21 cellular contexts compared by ENCODE assay signal in genomic region chr1:10637400-10637799, GRCh38.
DNase-seq lines count a peak whose midpoint lies in the region; ATAC-seq and TF ChIP-seq lines count a peak whose summit lies in the region.
"Had no signal": no experiment of that assay in that cellular context is flagged by ENCODE, and none has a peak within 500 bp of the region (broad histone marks: within the 10 kb centered on the region; RNA-seq: fewer than 3 reads in every experiment).

No MANE protein-coding gene starts in this region.

- peaks cover 5% of the 10 kb centered on the region for H3K27me3 Mint-ChIP-seq in activated T-helper 1 cell treated with anti-CD3 and anti-CD28 coated beads, Interleukin-12 subunit alpha, Interleukin-12 subunit beta, Interleukin-2, Interleukin-4 antibody, amounts not matched to agents 30 ng/mL and 10 ng/mL and 1 ng/mL, durations not matched to agents 14 hours and 24 hours and 36 hours (ENCODE audit: insufficient read depth)
- H3K27me3 Mint-ChIP-seq: memory B cell had no signal

- H3K4me3 Mint-ChIP-seq in activated T-helper 1 cell treated with anti-CD3 and anti-CD28 coated beads, Interleukin-12 subunit alpha, Interleukin-12 subunit beta, Interleukin-2, Interleukin-4 antibody, amounts not matched to agents 30 ng/mL and 10 ng/mL and 1 ng/mL, durations not matched to agents 14 hours and 24 hours and 36 hours: no peak overlapping the region
- H3K4me3 Mint-ChIP-seq: memory B cell had no signal

- CTCF ChIA-PET in HEK293 (lab: Yijun Ruan, JAX): interaction anchor here (0.6 kb wide), 2 partner anchors 307 to 570 kb away, joined by 3 to 4 read pairs; no protein-coding TSS in a partner anchor

- H3K27ac ChIP-seq in BLaER1: peak overlapping the region; percentile 32; the same call in 1 of the 2 replicates
- H3K27ac ChIP-seq in HEK293 (ENCODE audit: extremely low read depth, low read depth, low read length): no peak overlapping the region
- peak overlapping the region; percentile 28 to 58 for H3K27ac ChIP-seq in esophagus (ENCODE audit: low read depth in 2 of 2, low read length in 1 of 2)
- peak overlapping the region in 3 of 4 donors; percentile 37 to 74 (median 53) for H3K27ac ChIP-seq in gastrocnemius medialis
- H3K27ac ChIP-seq in caudate nucleus (ENCODE audit: low read depth, low read length): no peak overlapping the region
- H3K27ac ChIP-seq in foreskin keratinocyte: no peak overlapping the region

- WGBS in esophagus, 2 donors: 68 to 72% methylated on average over 9 of the region's 9 CpGs

- no peaks in the 10 kb centered on the region for H3K27me3 ChIP-seq in BLaER1
- no peaks in the 10 kb centered on the region for H3K27me3 ChIP-seq in esophagus (ENCODE audit: control insufficient read depth in 1 of 2, insufficient read depth in 2 of 2, low read length in 2 of 2)
- H3K27me3 ChIP-seq in gastrocnemius medialis: no peaks in the 10 kb centered on the region
- no peaks in the 10 kb centered on the region for H3K27me3 ChIP-seq in foreskin keratinocyte

- H3K4me2 ChIP-seq in BLaER1: peak overlapping the region; percentile 83

- H3K36me3 Mint-ChIP-seq in activated T-helper 1 cell treated with anti-CD3 and anti-CD28 coated beads, Interleukin-12 subunit alpha, Interleukin-12 subunit beta, Interleukin-2, Interleukin-4 antibody, amounts not matched to agents 30 ng/mL and 10 ng/mL and 1 ng/mL, durations not matched to agents 14 hours and 24 hours and 36 hours (ENCODE audit: low read depth): no peaks in the 10 kb centered on the region

- intact Hi-C loops in gastrocnemius medialis (cut with DNase I; ENCODE audit: low total_unique reads): no loop called here
- intact Hi-C loops in activated T-helper 1 cell treated with anti-CD3 and anti-CD28 coated beads, Interleukin-12 subunit alpha, Interleukin-12 subunit beta, Interleukin-2, Interleukin-4 antibody, amounts not matched to agents 30 ng/mL and 10 ng/mL and 1 ng/mL, durations not matched to agents 14 hours and 24 hours and 36 hours (cut with micrococcal nuclease): no loop called here

- TF ChIP-seq CTCF in HEK293 (tag by site-specific recombination; IDR thresholded peaks at IDR 0.05) (no peak), gastrocnemius medialis (IDR thresholded peaks at IDR 0.05 in 4 of 5, conservative IDR thresholded peaks at IDR 0.05 in 1 of 5) (no peak), foreskin keratinocyte (conservative IDR thresholded peaks at IDR 0.05) (no peak)

- no peak overlapping the region for H3K27ac Mint-ChIP-seq in activated T-helper 1 cell treated with anti-CD3 and anti-CD28 coated beads, Interleukin-12 subunit alpha, Interleukin-12 subunit beta, Interleukin-2, Interleukin-4 antibody, amounts not matched to agents 30 ng/mL and 10 ng/mL and 1 ng/mL, durations not matched to agents 14 hours and 24 hours and 36 hours
- H3K27ac Mint-ChIP-seq: H9, immature natural killer cell, memory B cell had no signal

- in situ Hi-C loops in gastrocnemius medialis (cut with MboI; ENCODE audit: low sequenced_read_pairs in 4 of 4): no loop called here

- ATAC-seq in gastrocnemius medialis (no peak), foreskin keratinocyte (no peak)
- ATAC-seq: esophagus mucosa; PC-3; stimulated activated naive CD8-positive, alpha-beta T cell treated with anti-CD3 and anti-CD28 coated beads, Interleukin-15, Interleukin-2, amounts not matched to agents 100 U/mL and 50 U/mL, for 24 hours had no signal

- no peaks in the 10 kb centered on the region for H3K4me1 Mint-ChIP-seq in activated T-helper 1 cell treated with anti-CD3 and anti-CD28 coated beads, Interleukin-12 subunit alpha, Interleukin-12 subunit beta, Interleukin-2, Interleukin-4 antibody, amounts not matched to agents 30 ng/mL and 10 ng/mL and 1 ng/mL, durations not matched to agents 14 hours and 24 hours and 36 hours (ENCODE audit: low read depth)
- H3K4me1 Mint-ChIP-seq: memory B cell had no signal

- H3K9ac ChIP-seq in BLaER1: no peak overlapping the region

- POLR2A ChIA-PET in HEK293 (lab: Yijun Ruan, JAX): no interaction called here

- H3K4me3 ChIP-seq in BLaER1: no peak overlapping the region
- H3K4me3 ChIP-seq in HEK293 (ENCODE audit: low read depth, low read length): no peak overlapping the region
- no peak overlapping the region for H3K4me3 ChIP-seq in esophagus (ENCODE audit: low read depth in 1 of 2, low read length in 2 of 2)
- H3K4me3 ChIP-seq in gastrocnemius medialis: no peak overlapping the region

- no peak for TF ChIP-seq POLR2A in gastrocnemius medialis (IDR thresholded peaks at IDR 0.05)

- H3K9me3 ChIP-seq in BLaER1 (no peaks in the 10 kb centered on the region), HEK293 (ENCODE audit: control insufficient read depth, insufficient read depth, low read depth, low read length) (no peaks in the 10 kb centered on the region), esophagus (ENCODE audit: control insufficient read depth in 2 of 2, insufficient read depth in 1 of 2, low read depth in 1 of 2, low read length in 1 of 2) (no peaks in the 10 kb centered on the region), gastrocnemius medialis (no peaks in the 10 kb centered on the region)

- DNase-seq in gastrocnemius medialis (no peak), caudate nucleus (lab: John Stamatoyannopoulos, UW) (no peak), foreskin keratinocyte (no peak)
- no peak for DNase-seq in activated T-helper 1 cell treated with anti-CD3 and anti-CD28 coated beads, Interleukin-12 subunit alpha, Interleukin-12 subunit beta, Interleukin-2, Interleukin-4 antibody, amounts not matched to agents 30 ng/mL and 10 ng/mL and 1 ng/mL, durations not matched to agents 14 hours and 24 hours and 36 hours (ENCODE audit: low spot score)
- DNase-seq in activated naive CD4-positive, alpha-beta T cell (lab: John Stamatoyannopoulos, UW): no peak
- DNase-seq: activated CD4-positive, alpha-beta T cell treated with anti-CD3 and anti-CD28 coated beads, Interleukin-2, amount 50 U/mL, for 1 hour; activated naive CD4-positive, alpha-beta T cell treated with Interleukin-2 at 50 U/mL for 16 hours; DMS53; H9; head of caudate nucleus; immature natural killer cell; MV-4-11; NCI-H2029 treated with DMSO at 0.1 percent for 48 hours; NCI-H524 treated with DMSO at 0.1 percent for 48 hours; PC-3; stimulated activated naive CD8-positive, alpha-beta T cell treated with anti-CD3 and anti-CD28 coated beads, Interleukin-15, Interleukin-2, amounts not matched to agents 100 U/mL and 50 U/mL, for 24 hours had no signal

- no peaks in the 10 kb centered on the region for H3K9me3 Mint-ChIP-seq in activated T-helper 1 cell treated with anti-CD3 and anti-CD28 coated beads, Interleukin-12 subunit alpha, Interleukin-12 subunit beta, Interleukin-2, Interleukin-4 antibody, amounts not matched to agents 30 ng/mL and 10 ng/mL and 1 ng/mL, durations not matched to agents 14 hours and 24 hours and 36 hours
- H3K9me3 Mint-ChIP-seq: H9, immature natural killer cell, memory B cell had no signal

- peaks cover 4% of the 10 kb centered on the region; the same call in 1 of the 2 replicates for H3K36me3 ChIP-seq in BLaER1
- peaks cover 0 to 12% of the 10 kb centered on the region in 2 experiments; a peak in 1 of 3 replicates for H3K36me3 ChIP-seq in HEK293 (ENCODE audit: control insufficient read depth in 2 of 2, insufficient read depth in 1 of 2, low read length in 2 of 2)
- peaks cover 0 to 23% of the 10 kb centered on the region in 2 donors for H3K36me3 ChIP-seq in esophagus (ENCODE audit: control insufficient read depth in 2 of 2, insufficient read depth in 2 of 2, low read length in 1 of 2)
- peaks cover 0 to 20% of the 10 kb centered on the region in 2 donors for H3K36me3 ChIP-seq in gastrocnemius medialis

- H3K4me1 ChIP-seq in BLaER1 (peaks cover 66% of the 10 kb centered on the region), HEK293 (ENCODE audit: control insufficient read depth, insufficient read depth, low read length) (peaks cover 4% of the 10 kb centered on the region), esophagus (ENCODE audit: control insufficient read depth in 2 of 2, insufficient read depth in 2 of 2, low read length in 1 of 2) (peaks cover 11 to 20% of the 10 kb centered on the region in 2 donors), gastrocnemius medialis (peaks cover 22 to 29% of the 10 kb centered on the region in 2 donors), foreskin keratinocyte (peaks cover 10% of the 10 kb centered on the region)

- no peaks in the 10 kb centered on the region for H4K20me1 ChIP-seq in BLaER1

TF ChIP-seq in HEK293, 187 proteins besides CTCF, POLR2A, EP300 and RAD21:
- no peak for TF ChIP-seq ATF2 (tag by site-specific recombination; IDR thresholded peaks at IDR 0.05; ENCODE audit: low read depth)
- TF ChIP-seq ZNF596 (tag by site-specific recombination; IDR thresholded peaks at IDR 0.05): no peak
- no peak for TF ChIP-seq ZNF561 (tag by site-specific recombination; IDR thresholded peaks at IDR 0.05; ENCODE audit: borderline replicate concordance)
- TF ChIP-seq ZBTB1 (tag by site-specific recombination; IDR thresholded peaks at IDR 0.05): no peak
- TF ChIP-seq GLIS1 (tag by site-specific recombination; IDR thresholded peaks at IDR 0.05): peak; percentile 68
- TF ChIP-seq KLF8 (tag by site-specific recombination; IDR thresholded peaks at IDR 0.05): no peak
- TF ChIP-seq ZNF501 (tag by site-specific recombination; IDR thresholded peaks at IDR 0.05): no peak
- no peak for TF ChIP-seq ZNF416 (tag by site-specific recombination; IDR thresholded peaks at IDR 0.05)

Comparison
In these comparisons a context has a peak if more than half of its experiments do, and no peak if none do; other contexts are left out.
1. H3K27ac ChIP-seq: peak in BLaER1 (single experiment), esophagus (2 of 2) and gastrocnemius medialis (3 of 4); none in HEK293 (single experiment), caudate nucleus (single experiment) and foreskin keratinocyte (single experiment).